Comparison of ENCODE assay signal across 14 cellular contexts in the genomic region with DNA sequence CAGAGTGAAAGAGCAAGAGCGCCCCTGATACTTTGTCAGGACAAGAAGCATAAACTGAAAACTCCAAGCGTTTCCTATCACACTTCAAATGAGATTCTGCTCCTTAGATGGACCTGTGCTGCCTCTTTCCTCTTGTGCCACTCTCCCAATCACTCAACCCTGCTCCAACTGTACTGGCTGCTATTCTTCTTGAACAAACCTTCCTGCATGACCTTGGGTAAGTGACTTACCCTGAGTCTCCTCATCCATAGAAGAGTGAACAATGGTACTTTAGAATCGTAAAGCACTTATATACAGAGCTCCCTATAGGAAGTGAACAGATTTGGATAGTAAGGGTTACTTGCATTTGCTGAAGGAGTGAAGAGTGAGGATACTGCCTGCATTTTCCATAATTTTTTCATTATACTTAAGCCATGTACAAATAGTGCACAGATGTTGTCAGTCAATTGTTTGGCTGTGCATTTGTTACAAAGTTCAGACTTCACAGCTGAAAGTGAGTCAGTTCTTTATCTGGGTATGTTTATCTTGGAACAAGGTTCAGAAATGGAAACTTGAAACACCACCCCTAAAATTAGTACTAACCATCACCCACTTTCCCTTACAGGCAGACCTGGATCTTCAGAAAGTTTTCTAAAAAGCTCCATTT. TPM values are rescaled to one million over a fixed set of nuclear protein-coding genes. Genes with fewer than 3 reads are reported as not detected.
DNase-seq lines count a peak whose midpoint lies in the region; ATAC-seq, FAIRE-seq and TF ChIP-seq lines count a peak whose summit lies in the region.
"Had no signal": no experiment of that assay in that cellular context is flagged by ENCODE, and none has a peak within 500 bp of the region (broad histone marks: within the 10 kb centered on the region; RNA-seq: fewer than 3 reads in every experiment).

No MANE protein-coding gene starts in this region.

- no peak for TF ChIP-seq POLR2A in A549 (IDR thresholded peaks at IDR 0.05; ENCODE audit: low read length)
- no peak for TF ChIP-seq POLR2A in IMR-90 (IDR thresholded peaks at IDR 0.05; ENCODE audit: low read depth, low read length)
- TF ChIP-seq POLR2A in esophagus squamous epithelium (IDR thresholded peaks at IDR 0.05), result no peak

- no peak for DNase-seq in A549 (ENCODE audit: low read depth in 1 of 2, low spot score in 1 of 2)
- DNase-seq in IMR-90, result peak; percentile 80
- peak; percentile 26 for DNase-seq in dedifferentiated amniotic fluid mesenchymal stem cell (ENCODE audit: extremely low spot score)
- DNase-seq in posterior vena cava (ENCODE audit: low spot score), result no peak
- no peak for DNase-seq in stimulated activated naive CD8-positive, alpha-beta T cell treated with anti-CD3 and anti-CD28 coated beads, Interleukin-15, amount 100 ng/mL, for 72 hours
- DNase-seq in esophagus squamous epithelium (lab: John Stamatoyannopoulos, UW), result no peak
- DNase-seq: activated CD8-positive, alpha-beta memory T cell treated with anti-CD3 and anti-CD28 coated beads, Interleukin-2, amount 50 U/mL, for 4 hours; central memory CD4-positive, alpha-beta T cell; NCI-H510A; SW 1271 had no signal

- H3K27ac ChIP-seq in A549, result no peak overlapping the region
- H3K27ac ChIP-seq in IMR-90 (ENCODE audit: insufficient read depth, low read length), result no peak overlapping the region
- H3K27ac ChIP-seq in liver (ENCODE audit: low read depth in 1 of 2, low read length in 2 of 2), result peak overlapping the region; percentile 77 to 79
- no peak overlapping the region for H3K27ac ChIP-seq in esophagus squamous epithelium

- no peak for TF ChIP-seq RAD21 in A549 (conservative IDR thresholded peaks at IDR 0.05 in 1 of 2, IDR thresholded peaks at IDR 0.05 in 1 of 2)
- TF ChIP-seq RAD21 in IMR-90 (IDR thresholded peaks at IDR 0.05; ENCODE audit: low read length), result no peak
- TF ChIP-seq RAD21 in liver (IDR thresholded peaks at IDR 0.05), result peak in 1 of 2 donors; percentile 8

- H3K18ac ChIP-seq in IMR-90 (ENCODE audit: low read depth, low read length), result no peak overlapping the region

- H4K91ac ChIP-seq in IMR-90 (ENCODE audit: insufficient read depth, low read depth, low read length), result no peak overlapping the region

- TF ChIP-seq CTCF in A549 (IDR thresholded peaks at IDR 0.05), result no peak
- no peak for TF ChIP-seq CTCF in IMR-90 (conservative IDR thresholded peaks at IDR 0.05; ENCODE audit: low read depth, low read length)
- TF ChIP-seq CTCF in liver (IDR thresholded peaks at IDR 0.05; ENCODE audit: low read depth, low read length, missing input control), result no peak
- TF ChIP-seq CTCF in esophagus squamous epithelium (IDR thresholded peaks at IDR 0.05), result no peak

- H3K4me3 Mint-ChIP-seq in stimulated activated naive CD8-positive, alpha-beta T cell treated with anti-CD3 and anti-CD28 coated beads, Interleukin-15, amount 100 ng/mL, for 72 hours, result no peak overlapping the region
- H3K4me3 Mint-ChIP-seq: B cell had no signal

- H3K27ac Mint-ChIP-seq in stimulated activated naive CD8-positive, alpha-beta T cell treated with anti-CD3 and anti-CD28 coated beads, Interleukin-15, amount 100 ng/mL, for 72 hours, result no peak overlapping the region
- H3K27ac Mint-ChIP-seq: B cell had no signal

- peaks cover 25% of the 10 kb centered on the region for H3K4me1 Mint-ChIP-seq in stimulated activated naive CD8-positive, alpha-beta T cell treated with anti-CD3 and anti-CD28 coated beads, Interleukin-15, amount 100 ng/mL, for 72 hours

- H2BK5ac ChIP-seq in IMR-90 (ENCODE audit: low read depth, low read length, poor library complexity, severe bottlenecking), result no peak overlapping the region

- no peak overlapping the region for H2AFZ ChIP-seq in IMR-90 (replicated peaks; ENCODE audit: low read length, poor library complexity)

- H3K27me3 Mint-ChIP-seq in stimulated activated naive CD8-positive, alpha-beta T cell treated with anti-CD3 and anti-CD28 coated beads, Interleukin-15, amount 100 ng/mL, for 72 hours, result no peaks in the 10 kb centered on the region
- H3K27me3 Mint-ChIP-seq: B cell had no signal

- H3K27me3 ChIP-seq in IMR-90 (ENCODE audit: control insufficient read depth, insufficient read depth, low read length) (no peaks in the 10 kb centered on the region), liver (ENCODE audit: control insufficient read depth in 4 of 4, insufficient read depth in 4 of 4, low read length in 3 of 4) (no peaks in the 10 kb centered on the region), esophagus squamous epithelium (no peaks in the 10 kb centered on the region)

- BruUV-seq in IMR-90 (replicated peaks; lab: Mats Ljungman, UMichigan), result no TSS peak

- no peak overlapping the region for H3K56ac ChIP-seq in IMR-90 (ENCODE audit: extremely low read depth, insufficient read depth, low read length)

- no peak overlapping the region for H2AK9ac ChIP-seq in IMR-90 (replicated peaks; ENCODE audit: low read depth, low read length, poor library complexity)

- no peak overlapping the region for H4K8ac ChIP-seq in IMR-90 (ENCODE audit: low read depth in 2 of 2, low read length in 2 of 2)

- H2BK15ac ChIP-seq in IMR-90 (ENCODE audit: low read depth, low read length), result no peak overlapping the region

- dilution Hi-C loops in IMR-90 (cut with HindIII; ENCODE audit: low sequenced_read_pairs, unreplicated experiment), result no loop called here

- H3K14ac ChIP-seq in IMR-90 (replicated peaks; ENCODE audit: low read depth, low read length), result no peak overlapping the region; the same call in 1 of the 2 replicates

- peak overlapping the region; percentile 35 for H3K4me2 ChIP-seq in A549
- H3K4me2 ChIP-seq in IMR-90 (ENCODE audit: low read depth, low read length), result no peak overlapping the region

- FAIRE-seq in A549 (lab: Jason Lieb, UNC), result no peak
- FAIRE-seq: urothelium cell line had no signal

- ATAC-seq in A549, result peak; percentile 35 to 37; a peak in 4 of 6 replicates
- peak; percentile 40 for ATAC-seq in IMR-90 (ENCODE audit: low read depth)
- no peak for ATAC-seq in HG03196 (IDR thresholded peaks at IDR 0.05; ENCODE audit: unreplicated experiment)
- ATAC-seq in stimulated activated naive CD8-positive, alpha-beta T cell treated with anti-CD3 and anti-CD28 coated beads, Interleukin-15, amount 100 ng/mL, for 72 hours, result no peak

- H4K20me1 ChIP-seq in IMR-90 (ENCODE audit: insufficient read depth, low read length), result peaks cover 45% of the 10 kb centered on the region

- H3K4me1 ChIP-seq in A549, result peaks cover 25% of the 10 kb centered on the region
- peaks cover 4% of the 10 kb centered on the region for H3K4me1 ChIP-seq in IMR-90 (ENCODE audit: control insufficient read depth, insufficient read depth, low read length)
- peaks cover 18 to 52% (median 28%) of the 10 kb centered on the region in 4 donors for H3K4me1 ChIP-seq in liver (ENCODE audit: control insufficient read depth in 4 of 4, insufficient read depth in 4 of 4, low read length in 3 of 4)
- peaks cover 0 to 52% (median 9%) of the 10 kb centered on the region in 3 donors for H3K4me1 ChIP-seq in esophagus squamous epithelium

- no peaks in the 10 kb centered on the region for H3K9me3 ChIP-seq in A549
- no peaks in the 10 kb centered on the region for H3K9me3 ChIP-seq in IMR-90 (ENCODE audit: control insufficient read depth, insufficient read depth, low read length)
- no peaks in the 10 kb centered on the region for H3K9me3 ChIP-seq in liver (ENCODE audit: control insufficient read depth in 4 of 4, low read length in 3 of 4)
- no peaks in the 10 kb centered on the region for H3K9me3 ChIP-seq in esophagus squamous epithelium

- in situ Hi-C loops in IMR-90 (cut with MboI; ENCODE audit: low sequenced_read_pairs), result no loop called here

- H4K5ac ChIP-seq in IMR-90 (ENCODE audit: low read depth, low read length), result no peak overlapping the region

- no peak overlapping the region for H3K4ac ChIP-seq in IMR-90 (ENCODE audit: low read depth, low read length)

- POLR2A ChIA-PET in A549 (lab: Yijun Ruan, JAX) (interaction anchor here (3.2 kb wide), 1 partner anchor 11 kb away, joined by 12 read pairs; the partner anchor contains the start of gene MTERF2), IMR-90 (lab: Charles Lee; ENCODE audit: unreplicated experiment) (interaction anchor here (1.6 kb wide), 1 partner anchor 20 kb away, joined by 4 read pairs; the partner anchor contains the start of gene TMEM263)

- 0 out of 2 replicates have a peak overlapping the region, but pooled peaks have one; percentile 1 for H3K23ac ChIP-seq in IMR-90 (ENCODE audit: low read depth, low read length)

- CTCF ChIA-PET in A549 (lab: Yijun Ruan, JAX), result interaction anchor here (0.8 to 1.0 kb wide), 2 partner anchors 18 to 20 kb away, joined by 3 to 4 read pairs; partner anchors contain the start of gene TMEM263
- CTCF ChIA-PET in IMR-90 (lab: Yijun Ruan, JAX), result interaction anchor here (0.6 kb wide), 1 partner anchor 759 kb away, joined by 3 read pairs; no protein-coding TSS in a partner anchor

- no peaks in the 10 kb centered on the region for H3K9me3 Mint-ChIP-seq in stimulated activated naive CD8-positive, alpha-beta T cell treated with anti-CD3 and anti-CD28 coated beads, Interleukin-15, amount 100 ng/mL, for 72 hours

- H3K4me3 ChIP-seq in A549, result no peak overlapping the region
- no peak overlapping the region for H3K4me3 ChIP-seq in IMR-90 (ENCODE audit: insufficient read depth, low read depth, low read length)
- H3K4me3 ChIP-seq in liver (ENCODE audit: low read depth in 1 of 3, low read length in 3 of 3), result no peak overlapping the region
- H3K4me3 ChIP-seq in esophagus squamous epithelium, result no peak overlapping the region

- intact Hi-C loops in IMR-90 (cut with micrococcal nuclease), result no loop called here
- intact Hi-C loops in posterior vena cava (cut with DNase I), result no loop called here
- intact Hi-C loops in esophagus squamous epithelium (cut with DNase I), result no loop called here

- H3K9ac ChIP-seq in IMR-90 (ENCODE audit: low read depth, low read length), result no peak overlapping the region
- H3K9ac ChIP-seq in liver (ENCODE audit: low read depth in 1 of 2, low read length in 2 of 2), result no peak overlapping the region

- H3K9me1 ChIP-seq in IMR-90 (ENCODE audit: insufficient read depth, low read length), result peaks cover 12% of the 10 kb centered on the region

- WGBS in A549 (ENCODE audit: missing lambda C conversion rate), result 88% methylated on average over 3 of the region's 3 CpGs
- 100% methylated on average over 1 of the region's 3 CpGs; no CpG with 5 or more reads in 1 of the 2 experiments for WGBS in IMR-90 (ENCODE audit: extremely low coverage in 2 of 2, insufficient read length in 1 of 2), 2 experiments
- 86% methylated on average over 3 of the region's 3 CpGs for WGBS in liver
- WGBS in esophagus squamous epithelium, 2 donors, result 83 to 87% methylated on average over 3 of the region's 3 CpGs

- H2AK5ac ChIP-seq in IMR-90 (ENCODE audit: low read depth, low read length), result no peak overlapping the region

- peaks cover 9% of the 10 kb centered on the region for H3K36me3 ChIP-seq in IMR-90 (ENCODE audit: control insufficient read depth, insufficient read depth, low read length)
- peaks cover 1 to 5% (median 3%) of the 10 kb centered on the region in 4 donors for H3K36me3 ChIP-seq in liver (ENCODE audit: control insufficient read depth in 4 of 4, insufficient read depth in 3 of 4, low read depth in 1 of 4, low read length in 3 of 4)
- H3K36me3 ChIP-seq in esophagus squamous epithelium, result peaks cover 0 to 9% (median 0%) of the 10 kb centered on the region in 3 donors

- TF ChIP-seq EP300 in A549 (IDR thresholded peaks at IDR 0.05), result no peak

- no peak overlapping the region for H2BK120ac ChIP-seq in IMR-90 (ENCODE audit: low read depth, low read length)

- peaks cover 5 to 42% of the 10 kb centered on the region in 2 experiments for H3K79me1 ChIP-seq in IMR-90 (ENCODE audit: low read depth in 1 of 2, low read length in 2 of 2)

- H2BK20ac ChIP-seq in IMR-90 (ENCODE audit: low read depth, low read length), result no peak overlapping the region

RNA-seq across cellular contexts. Expression of gene MTERF2, which starts 10.8 kb away (rescaled TPM):
- polyA plus RNA-seq in A549 (2011; rRNA removed), result 10.6 and 13.9 TPM in 2 replicates
- polyA plus RNA-seq in A549 (2012; cell fraction: cytosol; rRNA removed), result 4.6 and 5.5 TPM in 2 replicates
- 4.0 and 6.6 TPM in 2 replicates for polyA plus RNA-seq in A549 (2012; cell fraction: nucleus; rRNA removed)
- polyA plus RNA-seq in A549 (2017; fragmentation: RNase III; extraction: RNeasy Plus Mini Kit Qiagen cat#74134 plus additional on column Dnase treatment), result 11.7 to 14.5 TPM (median 12.2 TPM) in 3 replicates
- 3.8 and 4.6 TPM in 2 replicates for polyA minus RNA-seq in A549 (2011; rRNA and poly(A)+ RNA removed)
- total RNA-seq in IMR-90 (2012; rRNA removed), result 3.0 and 3.3 TPM in 2 replicates
- 2.6 and 3.8 TPM in 2 replicates for polyA plus RNA-seq in IMR-90 (2012; rRNA removed)
- polyA plus RNA-seq in IMR-90 (2012; cell fraction: cytosol; rRNA removed), result 0.56 and 1.6 TPM in 2 replicates
- 2.3 and 12.8 TPM in 2 replicates for polyA plus RNA-seq in IMR-90 (2012; cell fraction: nucleus; rRNA removed; ENCODE audit: low replicate concordance)
- 10 to 100 TPM; 13.6 to 13.8 TPM for total RNA-seq in liver
- 10 to 100 TPM in 1 of 2 donors, 1 to 10 TPM in 1; 6.4 to 18.9 TPM for polyA plus RNA-seq in liver
- total RNA-seq in posterior vena cava, result 10 to 100 TPM in 1 of 2 donors, 1 to 10 TPM in 1; 8.3 to 10.4 TPM
- 1 to 10 TPM; 2.7 to 9.5 (median 4.2) TPM for total RNA-seq in esophagus squamous epithelium

RNA-seq across cellular contexts. Expression of gene TMEM263, which starts 20.4 kb away (rescaled TPM):
- polyA plus RNA-seq in A549 (2011; rRNA removed), result 35.9 and 45.6 TPM in 2 replicates
- 7.7 and 10.6 TPM in 2 replicates for polyA plus RNA-seq in A549 (2012; cell fraction: cytosol; rRNA removed)
- polyA plus RNA-seq in A549 (2012; cell fraction: nucleus; rRNA removed), result 5.6 and 5.9 TPM in 2 replicates
- 31.9 to 33.7 TPM (median 33.4 TPM) in 3 replicates for polyA plus RNA-seq in A549 (2017; fragmentation: RNase III; extraction: RNeasy Plus Mini Kit Qiagen cat#74134 plus additional on column Dnase treatment)
- 25.8 and 31.7 TPM in 2 replicates for polyA minus RNA-seq in A549 (2011; rRNA and poly(A)+ RNA removed)
- total RNA-seq in IMR-90 (2012; rRNA removed), result 99.7 and 154 TPM in 2 replicates
- 43.1 and 47.9 TPM in 2 replicates for polyA plus RNA-seq in IMR-90 (2012; rRNA removed)
- 15.0 and 17.6 TPM in 2 replicates for polyA plus RNA-seq in IMR-90 (2012; cell fraction: cytosol; rRNA removed)
- 7.6 and 59.5 TPM in 2 replicates for polyA plus RNA-seq in IMR-90 (2012; cell fraction: nucleus; rRNA removed; ENCODE audit: low replicate concordance)
- 10 to 100 TPM; 21.8 to 38.0 TPM for total RNA-seq in liver
- 10 to 100 TPM; 21.4 to 22.1 TPM for polyA plus RNA-seq in liver
- total RNA-seq in posterior vena cava, result 10 to 100 TPM; 57.0 to 57.4 TPM
- 10 to 100 TPM in 2 of 4 donors, 1 to 10 TPM in 2; 5.1 to 12.0 (median 8.6) TPM for total RNA-seq in esophagus squamous epithelium

Comparison
In these comparisons a context has a peak if more than half of its experiments do, and no peak if none do; other contexts are left out.
1. ATAC-seq: peak in A549 (2 of 2) and IMR-90 (single experiment); none in HG03196 (single experiment) and stimulated activated naive CD8-positive, alpha-beta T cell treated with anti-CD3 and anti-CD28 coated beads, Interleukin-15, amount 100 ng/mL, for 72 hours (single experiment).
2. DNase-seq: peak in IMR-90 (single experiment) and dedifferentiated amniotic fluid mesenchymal stem cell (single experiment); none in A549 (0 of 2), posterior vena cava (single experiment), stimulated activated naive CD8-positive, alpha-beta T cell treated with anti-CD3 and anti-CD28 coated beads, Interleukin-15, amount 100 ng/mL, for 72 hours (0 of 2) and esophagus squamous epithelium (single experiment).
3. H3K27ac ChIP-seq: peak in liver (2 of 2); none in A549 (0 of 2), IMR-90 (single experiment) and esophagus squamous epithelium (0 of 4).